ENCODE assay signal across 30 cellular contexts in the genomic region with DNA sequence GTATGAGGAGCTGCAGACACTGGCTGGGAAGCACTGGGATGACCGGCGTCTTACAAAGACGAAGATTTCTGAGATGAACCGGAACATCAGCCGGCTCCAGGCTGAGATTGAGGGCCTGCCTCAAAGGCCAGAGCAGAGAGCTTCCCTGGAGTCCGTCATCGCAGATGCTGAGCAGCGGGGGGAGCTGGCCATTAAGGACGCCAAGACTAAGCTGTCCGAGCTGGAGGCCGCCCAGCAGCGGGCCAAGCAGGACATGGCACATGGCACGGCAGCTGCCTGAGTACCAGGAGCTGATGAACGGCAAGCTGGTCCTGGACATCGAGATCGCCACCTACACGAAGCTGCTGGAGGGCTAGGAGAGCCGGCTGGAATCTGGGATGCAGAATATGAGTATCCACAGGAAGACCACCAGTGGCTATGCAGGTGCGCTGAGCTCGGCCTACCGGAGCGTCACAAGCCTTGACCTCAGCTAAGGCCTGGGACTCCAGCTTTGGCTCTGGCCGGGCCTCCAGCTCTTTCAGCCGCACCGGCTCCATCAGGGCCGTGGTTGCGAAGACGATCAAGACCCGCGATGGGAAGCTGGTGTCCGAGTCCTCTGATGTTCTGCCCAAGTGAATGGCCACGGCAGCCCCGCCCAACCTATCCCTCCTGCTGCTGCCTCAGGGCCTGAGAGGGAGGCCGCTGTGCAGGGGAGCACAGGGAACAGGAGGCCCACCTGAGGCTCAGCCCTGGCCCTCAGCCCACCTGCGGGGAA. TPM values are rescaled to one million over a fixed set of nuclear protein-coding genes. Genes with fewer than 3 reads are reported as not detected.
"Had no signal": no experiment of that assay in that cellular context is flagged by ENCODE, and none has a peak within 500 bp of the region (broad histone marks: within the 10 kb centered on the region; RNA-seq: fewer than 3 reads in every experiment).

No MANE protein-coding gene starts in this region.

- H3K36me3 ChIP-seq: colonic mucosa, gastroesophageal sphincter, heart right ventricle, ovary, stomach, thyroid gland, vagina had no signal

- H3K27ac ChIP-seq: colonic mucosa, epithelial cell of prostate, foreskin keratinocyte, gastroesophageal sphincter, heart right ventricle, ovary, stomach, thyroid gland, vagina had no signal

- H3K9me3 Mint-ChIP-seq: dendritic cell treated with granulocyte-macrophage colony-stimulating factor and Interleukin-4, amounts not matched to agents 40 ng/mL and 50 ng/mL, for 4 days; endodermal cell had no signal

- FAIRE-seq: kidney had no signal

- H3K27ac Mint-ChIP-seq: dendritic cell treated with granulocyte-macrophage colony-stimulating factor and Interleukin-4, amounts not matched to agents 40 ng/mL and 50 ng/mL, for 4 days; endodermal cell; naive thymus-derived CD4-positive, alpha-beta T cell; nephron had no signal

- H3K4me3 ChIP-seq: colonic mucosa, gastroesophageal sphincter, heart right ventricle, ovary, smooth muscle cell, stomach, thyroid gland, vagina had no signal

- H3K4me3 Mint-ChIP-seq: dendritic cell treated with granulocyte-macrophage colony-stimulating factor and Interleukin-4, amounts not matched to agents 40 ng/mL and 50 ng/mL, for 4 days; endodermal cell; naive thymus-derived CD4-positive, alpha-beta T cell; nephron had no signal

- H3K9me3 ChIP-seq: colonic mucosa, gastroesophageal sphincter, heart right ventricle, ovary, stomach, thyroid gland, vagina had no signal

- DNase-seq: colonic mucosa; effector CD8-positive, alpha-beta T cell; endodermal cell; foreskin keratinocyte; heart right ventricle; hypothalamus; kidney; mesendoderm; midbrain; naive thymus-derived CD4-positive, alpha-beta T cell; occipital lobe; ovary; retina; stimulated activated CD4-positive, alpha-beta T cell treated with anti-CD3 and anti-CD28 coated beads, Interleukin-12 subunit alpha, Interleukin-12 subunit beta, amount 100 ng/mL, for 4 hours; stimulated activated CD4-positive, alpha-beta T cell treated with anti-CD3 and anti-CD28 coated beads, Interleukin-1b, Interleukin-23, amount 100 ng/mL, for 48 hours; stimulated activated CD4-positive, alpha-beta T cell treated with anti-CD3 and anti-CD28 coated beads, Interleukin-4, amount 100 ng/mL, for 1 hour; stimulated activated CD8-positive, alpha-beta memory T cell treated with anti-CD3 and anti-CD28 coated beads, Interleukin-4, amount 100 ng/mL, for 48 hours; stimulated activated naive CD4-positive, alpha-beta T cell treated with Interleukin-2 at 50 U/mL for 16 hours; stomach; thyroid gland; trophoblast cell had no signal

- H3K4me1 ChIP-seq: colonic mucosa had no signal

- H3K4me2 ChIP-seq: smooth muscle cell had no signal

- ATAC-seq: esophagus mucosa; foreskin keratinocyte; gastroesophageal sphincter; heart right ventricle; left lobe of liver; naive thymus-derived CD4-positive, alpha-beta T cell; sciatic nerve had no signal

- H3K27me3 ChIP-seq: colonic mucosa, gastroesophageal sphincter, heart right ventricle, ovary, stomach, thyroid gland, vagina had no signal

RNA-seq across cellular contexts. Expression of a gene that starts 9.2 kb away (rescaled TPM):
- total RNA-seq: esophagus mucosa had no signal
- polyA plus RNA-seq: naive thymus-derived CD4-positive, alpha-beta T cell had no signal
